ENCODE assay signal across 18 cellular contexts in the genomic region with DNA sequence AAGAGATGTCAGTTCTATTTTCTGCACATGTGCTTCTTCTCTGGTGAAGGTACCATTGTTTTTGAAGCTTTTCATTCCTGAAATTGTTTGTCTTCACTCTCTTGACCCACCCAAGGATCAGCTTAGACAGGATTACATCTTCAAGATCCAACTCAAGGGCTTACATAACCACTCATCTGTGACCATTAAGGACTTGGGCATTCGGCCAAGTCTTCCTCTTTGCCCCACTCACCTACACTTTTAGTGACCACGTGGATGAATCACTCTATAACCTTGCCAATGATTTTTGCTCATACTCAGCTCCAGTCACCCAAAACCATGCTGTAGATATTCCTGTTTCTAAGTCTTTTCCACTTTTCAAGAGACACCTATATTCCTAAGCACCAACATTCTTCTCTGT. TPM values are rescaled to one million over a fixed set of nuclear protein-coding genes. Genes with fewer than 3 reads are reported as not detected.
A peak's percentile ranks its signal among the peaks of the same experiment; 100 is the strongest.
DNase-seq lines count a peak whose midpoint lies in the region; ATAC-seq, FAIRE-seq and TF ChIP-seq lines count a peak whose summit lies in the region.
"Had no signal": no experiment of that assay in that cellular context is flagged by ENCODE, and none has a peak within 500 bp of the region (broad histone marks: within the 10 kb centered on the region; RNA-seq: fewer than 3 reads in every experiment).

No MANE protein-coding gene starts in this region.

- no peaks in the 10 kb centered on the region for H3K27me3 ChIP-seq in astrocyte (ENCODE audit: insufficient read depth, low read length)
- H3K27me3 ChIP-seq: dorsolateral prefrontal cortex, right lobe of liver, SJCRH30, tibial artery had no signal

- no peaks in the 10 kb centered on the region for H3K9me3 ChIP-seq in astrocyte (ENCODE audit: insufficient read depth, low read depth, low read length)
- H3K9me3 ChIP-seq: right lobe of liver, SJCRH30, tibial artery had no signal

- no peaks in the 10 kb centered on the region for H3K36me3 ChIP-seq in astrocyte (ENCODE audit: insufficient read depth, low read length)
- H3K36me3 ChIP-seq: right lobe of liver, SJCRH30, tibial artery had no signal

- no peaks in the 10 kb centered on the region for H3K4me1 ChIP-seq in astrocyte (ENCODE audit: insufficient read depth, low read length)
- H3K4me1 ChIP-seq: right lobe of liver, SJCRH30, tibial artery had no signal

- H4K20me1 ChIP-seq in astrocyte (ENCODE audit: insufficient read depth, low read length) = no peaks in the 10 kb centered on the region

- H3K4me1 Mint-ChIP-seq in astrocyte (ENCODE audit: low read depth, unreplicated experiment) = peaks cover 13% of the 10 kb centered on the region
- H3K4me1 Mint-ChIP-seq in natural killer cell = no peaks in the 10 kb centered on the region
- H3K4me1 Mint-ChIP-seq: neural crest cell had no signal

- intact Hi-C loops in natural killer cell (cut with micrococcal nuclease) = no loop called here

- no peak overlapping the region for H3K4me3 ChIP-seq in astrocyte (ENCODE audit: insufficient read depth, low read depth, low read length)
- no peak overlapping the region for H3K4me3 ChIP-seq in retinal pigment epithelial cell (ENCODE audit: low read length)
- H3K4me3 ChIP-seq: dorsolateral prefrontal cortex, right lobe of liver, SJCRH30, tibial artery had no signal

- H3K4me2 ChIP-seq in astrocyte (ENCODE audit: low read length) = no peak overlapping the region

- H3K36me3 Mint-ChIP-seq in astrocyte (ENCODE audit: low read depth, unreplicated experiment) (no peaks in the 10 kb centered on the region), natural killer cell (no peaks in the 10 kb centered on the region)
- H3K36me3 Mint-ChIP-seq: CD4-positive, CD25-positive, alpha-beta regulatory T cell had no signal

- DNase-seq in GM03348 (ENCODE audit: low spot score) (peak; percentile 18), NCI-H187 treated with DMSO at 0.1 percent for 48 hours (lab: John Stamatoyannopoulos, UW) (peak; percentile 88), astrocyte (ENCODE audit: low read depth) (peak; percentile 11), retinal pigment epithelial cell (ENCODE audit: low read depth) (peak; percentile 26), DMS153 treated with DMSO at 0.1 percent for 48 hours (lab: John Stamatoyannopoulos, UW; ENCODE audit: unreplicated experiment) (no peak), natural killer cell (no peak), COR-L47 (lab: John Stamatoyannopoulos, UW) (no peak)
- DNase-seq: activated CD4-positive, alpha-beta T cell treated with anti-CD3 and anti-CD28 coated beads, Interleukin-2, amount 50 U/mL, for 48 hours; anterior cingulate cortex; CD4-positive, CD25-positive, alpha-beta regulatory T cell; dorsolateral prefrontal cortex; KG1; NCI-H1694 treated with DMSO at 0.1 percent for 48 hours; right lobe of liver; stimulated activated CD4-positive, alpha-beta T cell treated with anti-CD3 and anti-CD28 coated beads, Interleukin-2, amount 100 ng/mL, for 48 hours; tibial artery had no signal

- no peak overlapping the region for H3K27ac ChIP-seq in astrocyte (ENCODE audit: low read depth, low read length)
- H3K27ac ChIP-seq: dorsolateral prefrontal cortex, right lobe of liver, SJCRH30, tibial artery had no signal

- H3K9me3 Mint-ChIP-seq in astrocyte (ENCODE audit: unreplicated experiment) (peaks cover 2% of the 10 kb centered on the region), natural killer cell (no peaks in the 10 kb centered on the region)

- no peak overlapping the region for H2AFZ ChIP-seq in astrocyte (ENCODE audit: low read depth, low read length)

- H3K9ac ChIP-seq in astrocyte (ENCODE audit: low read length) = no peak overlapping the region

- ATAC-seq in natural killer cell = no peak
- ATAC-seq: right lobe of liver had no signal

- H3K27ac Mint-ChIP-seq in astrocyte (ENCODE audit: unreplicated experiment) (no peak overlapping the region), natural killer cell (no peak overlapping the region)

- H3K27me3 Mint-ChIP-seq in astrocyte (ENCODE audit: low read depth, unreplicated experiment) (no peaks in the 10 kb centered on the region), natural killer cell (ENCODE audit: low read depth in 2 of 2) (peaks cover 23 to 37% of the 10 kb centered on the region in 2 donors)

- no peaks in the 10 kb centered on the region for H3K79me2 ChIP-seq in astrocyte (ENCODE audit: insufficient read depth, low read length)

- FAIRE-seq in astrocyte (lab: Jason Lieb, UNC) = no peak

- no peak overlapping the region for H3K4me3 Mint-ChIP-seq in astrocyte (ENCODE audit: unreplicated experiment)
- H3K4me3 Mint-ChIP-seq in natural killer cell = no peak overlapping the region
- H3K4me3 Mint-ChIP-seq: neural crest cell had no signal

- TF ChIP-seq CTCF in astrocyte (IDR thresholded peaks at IDR 0.05; ENCODE audit: insufficient read depth, low read depth, low read length) (no peak), retinal pigment epithelial cell (conservative IDR thresholded peaks at IDR 0.05; ENCODE audit: low read depth, low read length) (no peak), natural killer cell (IDR thresholded peaks at IDR 0.05) (no peak)

RNA-seq across cellular contexts. Expression of gene SSTR1, which starts 36.5 kb away (rescaled TPM):
- total RNA-seq in astrocyte = not detected in 2 replicates
- not detected for total RNA-seq in natural killer cell
- total RNA-seq: CD4-positive, CD25-positive, alpha-beta regulatory T cell; neural crest cell; SJCRH30 had no signal

Comparison
In these comparisons a context has a peak if more than half of its experiments do, and no peak if none do; other contexts are left out.
1. DNase-seq: peak in GM03348 (single experiment), NCI-H187 treated with DMSO at 0.1 percent for 48 hours (single experiment), astrocyte (single experiment) and retinal pigment epithelial cell (single experiment); none in DMS153 treated with DMSO at 0.1 percent for 48 hours (single experiment), natural killer cell (single experiment) and COR-L47 (single experiment).